9 cellular contexts compared by ENCODE assay signal in genomic region chr19:44677019-44677809, GRCh38. TPM values are rescaled to one million over a fixed set of nuclear protein-coding genes. Genes with fewer than 3 reads are reported as not detected.
DNase-seq lines count a peak whose midpoint lies in the region; ATAC-seq and TF ChIP-seq lines count a peak whose summit lies in the region.
"Had no signal": no experiment of that assay in that cellular context is flagged by ENCODE, and none has a peak within 500 bp of the region (broad histone marks: within the 10 kb centered on the region; RNA-seq: fewer than 3 reads in every experiment).

No MANE protein-coding gene starts in this region.

- no peak overlapping the region for H3K4me3 Mint-ChIP-seq in mesothelial cell of epicardium

- in situ Hi-C loops in astrocyte of the spinal cord (cut with HindIII; ENCODE audit: low sequenced_read_pairs), result no loop called here

- no peak for ATAC-seq in HG02981 (IDR thresholded peaks at IDR 0.05; ENCODE audit: unreplicated experiment)
- no peak for ATAC-seq in HG03565 (IDR thresholded peaks at IDR 0.05; ENCODE audit: unreplicated experiment)
- ATAC-seq in HG03521 (IDR thresholded peaks at IDR 0.05; ENCODE audit: unreplicated experiment), result no peak

- no peak for TF ChIP-seq POLR2A in NB4 (IDR thresholded peaks at IDR 0.05; ENCODE audit: extremely low read depth, insufficient read length)

- peaks cover 3% of the 10 kb centered on the region for H3K4me1 Mint-ChIP-seq in mesothelial cell of epicardium

- H3K27me3 Mint-ChIP-seq in mesothelial cell of epicardium (ENCODE audit: low read depth), result no peaks in the 10 kb centered on the region

- no peak for TF ChIP-seq CTCF in NB4 (IDR thresholded peaks at IDR 0.05; ENCODE audit: low read depth, low read length)
- no peak for TF ChIP-seq CTCF in astrocyte of the spinal cord (IDR thresholded peaks at IDR 0.05; ENCODE audit: low read depth, low read length)
- TF ChIP-seq CTCF in mesothelial cell of epicardium (IDR thresholded peaks at IDR 0.05; ENCODE audit: unreplicated experiment), result no peak

- peak overlapping the region; percentile 86 for H3K27ac Mint-ChIP-seq in mesothelial cell of epicardium

- DNase-seq in EL (peak; percentile 82), NB4 (ENCODE audit: low read depth) (peak; percentile 66), astrocyte of the spinal cord (ENCODE audit: low read depth, low spot score) (peak; percentile 61), mesothelial cell of epicardium (ENCODE audit: low spot score in 2 of 2, unreplicated experiment in 2 of 2) (no peak), NCI-H1092 treated with DMSO at 0.1 percent for 48 hours (lab: John Stamatoyannopoulos, UW) (no peak)
- DNase-seq: occipital lobe had no signal

- no peaks in the 10 kb centered on the region for H3K36me3 Mint-ChIP-seq in mesothelial cell of epicardium

- H3K4me3 ChIP-seq in NB4 (ENCODE audit: low read depth, low read length) (no peak overlapping the region), astrocyte of the spinal cord (ENCODE audit: low read depth, low read length) (no peak overlapping the region)

- peaks cover 2% of the 10 kb centered on the region for H3K9me3 Mint-ChIP-seq in mesothelial cell of epicardium

RNA-seq across cellular contexts. Expression of gene CEACAM19, which starts 5.9 kb away (rescaled TPM):
- total RNA-seq in mesothelial cell of epicardium, result 10.2 to 11.2 TPM (median 11.0 TPM) in 3 replicates

RNA-seq across cellular contexts. Expression of gene CEACAM16, which starts 21.7 kb away (rescaled TPM):
- total RNA-seq in mesothelial cell of epicardium, result not detected in 3 replicates
- total RNA-seq: occipital lobe had no signal

RNA-seq across cellular contexts. Expression of gene PVR, which starts 33.5 kb away (rescaled TPM):
- total RNA-seq in mesothelial cell of epicardium, result 26.8 to 29.1 TPM (median 28.5 TPM) in 3 replicates

Comparison
In these comparisons a context has a peak if more than half of its experiments do, and no peak if none do; other contexts are left out.
1. DNase-seq: peak in EL (single experiment), NB4 (single experiment) and astrocyte of the spinal cord (single experiment); none in mesothelial cell of epicardium (0 of 2) and NCI-H1092 treated with DMSO at 0.1 percent for 48 hours (single experiment).